In the genomic region with DNA sequence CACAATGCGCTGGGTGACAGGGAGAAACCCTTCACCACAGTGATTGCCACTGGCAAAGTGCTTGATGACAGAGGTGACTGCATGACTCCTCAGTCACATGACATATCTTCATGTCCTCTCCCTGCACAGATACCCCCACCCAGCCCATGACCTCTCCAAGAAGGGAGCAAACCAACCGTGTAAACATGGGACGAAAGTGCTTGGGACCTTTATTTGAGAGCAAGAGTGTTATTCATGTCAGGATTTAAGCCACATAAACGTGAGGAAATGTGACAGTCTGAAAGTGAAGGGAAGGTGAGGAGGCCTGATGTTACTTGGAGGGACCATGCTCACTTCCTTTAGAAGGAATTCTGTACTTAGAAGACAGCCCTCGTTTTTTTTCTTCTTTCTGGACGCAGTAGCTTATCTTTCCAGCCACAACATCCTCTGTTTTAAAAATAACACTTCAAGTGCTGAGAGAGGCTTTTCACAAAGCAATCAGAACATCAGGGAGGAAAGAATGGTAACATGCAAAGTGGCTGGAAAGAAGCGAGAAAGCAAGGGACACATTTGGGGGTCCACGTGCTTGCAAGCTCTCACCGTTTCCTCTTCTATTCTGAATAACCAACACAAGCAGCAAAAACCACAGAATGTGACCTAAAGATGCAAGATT, we compare ENCODE assay signal across 11 cellular contexts. TPM values are rescaled to one million over a fixed set of nuclear protein-coding genes. Genes with fewer than 3 reads are reported as not detected.
DNase-seq lines count a peak whose midpoint lies in the region; ATAC-seq and TF ChIP-seq lines count a peak whose summit lies in the region.
"Had no signal": no experiment of that assay in that cellular context is flagged by ENCODE, and none has a peak within 500 bp of the region (broad histone marks: within the 10 kb centered on the region; RNA-seq: fewer than 3 reads in every experiment).

No MANE protein-coding gene starts in this region.

- H3K36me3 Mint-ChIP-seq in HFFc6 (ENCODE audit: low read depth), result peaks cover 20% of the 10 kb centered on the region
- peaks cover 3 to 17% (median 16%) of the 10 kb centered on the region in 3 donors for H3K36me3 Mint-ChIP-seq in immature natural killer cell
- H3K36me3 Mint-ChIP-seq in stimulated activated effector memory CD8-positive, alpha-beta T cell treated with anti-CD3 and anti-CD28 coated beads, Interleukin-12 subunit alpha, Interleukin-12 subunit beta, amount 100 ng/mL, for 72 hours, result peaks cover 85% of the 10 kb centered on the region

- H3K4me1 Mint-ChIP-seq in HFFc6 (ENCODE audit: low read depth), result peaks cover 27% of the 10 kb centered on the region
- peaks cover 65 to 66% of the 10 kb centered on the region in 2 donors for H3K4me1 Mint-ChIP-seq in immature natural killer cell
- H3K4me1 Mint-ChIP-seq in stimulated activated effector memory CD8-positive, alpha-beta T cell treated with anti-CD3 and anti-CD28 coated beads, Interleukin-12 subunit alpha, Interleukin-12 subunit beta, amount 100 ng/mL, for 72 hours, result peaks cover 14% of the 10 kb centered on the region

- CTCF ChIA-PET in GM10248 (lab: Yijun Ruan, JAX), result interaction anchor here (1.3 to 1.8 kb wide), 2 partner anchors 12 to 18 kb away, joined by 5 to 6 read pairs; no protein-coding TSS in a partner anchor

- peak overlapping the region; percentile 89 for H3K27ac Mint-ChIP-seq in HFFc6
- peak overlapping the region; percentile 94 to 99 (median 96) for H3K27ac Mint-ChIP-seq in immature natural killer cell
- peak overlapping the region; percentile 87 for H3K27ac Mint-ChIP-seq in stimulated activated effector memory CD8-positive, alpha-beta T cell treated with anti-CD3 and anti-CD28 coated beads, Interleukin-12 subunit alpha, Interleukin-12 subunit beta, amount 100 ng/mL, for 72 hours
- H3K27ac Mint-ChIP-seq: progenitor cell of endocrine pancreas had no signal

- H3K27me3 Mint-ChIP-seq in HFFc6 (ENCODE audit: insufficient read depth), result no peaks in the 10 kb centered on the region
- peaks cover 5 to 7% (median 6%) of the 10 kb centered on the region in 3 donors for H3K27me3 Mint-ChIP-seq in immature natural killer cell (ENCODE audit: low read depth in 3 of 3)
- H3K27me3 Mint-ChIP-seq: progenitor cell of endocrine pancreas had no signal

- no peaks in the 10 kb centered on the region for H3K9me3 ChIP-seq in adipocyte (ENCODE audit: control insufficient read depth, low read length)

- H3K9ac ChIP-seq in adipocyte (ENCODE audit: low read length), result peak overlapping the region; percentile 43

- H3K36me3 ChIP-seq in adipocyte (ENCODE audit: control insufficient read depth, insufficient read depth, low read length, severe bottlenecking), result peaks cover 59% of the 10 kb centered on the region

- peak; percentile 61 for ATAC-seq in stimulated activated effector memory CD8-positive, alpha-beta T cell treated with anti-CD3 and anti-CD28 coated beads, Interleukin-12 subunit alpha, Interleukin-12 subunit beta, amount 100 ng/mL, for 72 hours
- ATAC-seq in HG03439 (IDR thresholded peaks at IDR 0.05; ENCODE audit: unreplicated experiment), result no peak

- DNase-seq in HFFc6 (no peak), adipocyte (ENCODE audit: low read depth) (no peak), immature natural killer cell (peak in 2 of 3 donors; percentile 21 to 37), ureter (ENCODE audit: low spot score) (no peak), NCI-H1694 (lab: John Stamatoyannopoulos, UW) (no peak), GM10248 (ENCODE audit: extremely low spot score) (no peak)
- no peak for DNase-seq in stimulated activated effector memory CD8-positive, alpha-beta T cell treated with anti-CD3 and anti-CD28 coated beads, Interleukin-12 subunit alpha, Interleukin-12 subunit beta, amount 100 ng/mL, for 72 hours (ENCODE audit: low spot score in 2 of 2)
- DNase-seq: activated CD4-positive, CD25-positive, alpha-beta regulatory T cell treated with anti-CD3 and anti-CD28 coated beads, Interleukin-2, amount 50 U/mL, for 72 hours; NCI-H1436 treated with DMSO at 0.1 percent for 48 hours had no signal

- H3K9me3 Mint-ChIP-seq in HFFc6 (no peaks in the 10 kb centered on the region), immature natural killer cell (no peaks in the 10 kb centered on the region)
- no peaks in the 10 kb centered on the region for H3K9me3 Mint-ChIP-seq in stimulated activated effector memory CD8-positive, alpha-beta T cell treated with anti-CD3 and anti-CD28 coated beads, Interleukin-12 subunit alpha, Interleukin-12 subunit beta, amount 100 ng/mL, for 72 hours

- peak overlapping the region; percentile 12 for H3K4me3 ChIP-seq in adipocyte (ENCODE audit: low read length)

- H3K4me1 ChIP-seq in adipocyte (ENCODE audit: control insufficient read depth, insufficient read depth, low read length), result peaks cover 33% of the 10 kb centered on the region

- POLR2A ChIA-PET in GM10248 (lab: Yijun Ruan, JAX), result no interaction called here

- no peaks in the 10 kb centered on the region for H3K27me3 ChIP-seq in adipocyte (replicated peaks; ENCODE audit: control insufficient read depth, insufficient read depth, low read length)

- H3K4me3 Mint-ChIP-seq in HFFc6 (peak overlapping the region; percentile 53), immature natural killer cell (peak overlapping the region; percentile 71 to 81 (median 75))
- no peak overlapping the region for H3K4me3 Mint-ChIP-seq in stimulated activated effector memory CD8-positive, alpha-beta T cell treated with anti-CD3 and anti-CD28 coated beads, Interleukin-12 subunit alpha, Interleukin-12 subunit beta, amount 100 ng/mL, for 72 hours

- no peak for TF ChIP-seq CTCF in HFFc6 (IDR thresholded peaks at IDR 0.05)
- TF ChIP-seq CTCF in GM10248 (IDR thresholded peaks at IDR 0.05; ENCODE audit: control extremely low read depth, extremely low read depth, low read depth, missing control alignments), result no peak

RNA-seq across cellular contexts. Expression of gene EPS15L1, which starts 35.6 kb away (rescaled TPM):
- total RNA-seq in HFFc6 (2021; fragmentation: NEBNext Ultra II Directional; extraction: Animal tissue kit (Norgen Biotek cat#: 25700)), result 10 to 100 TPM; 27.3 to 29.6 (median 28.4) TPM
- polyA plus RNA-seq in immature natural killer cell, result 10 to 100 TPM; 14.5 to 28.8 (median 16.4) TPM
- total RNA-seq in ureter, result 51.9 TPM

RNA-seq across cellular contexts. Expression of gene CALR3, which starts 59.8 kb away (rescaled TPM):
- total RNA-seq in HFFc6 (2021; fragmentation: NEBNext Ultra II Directional; extraction: Animal tissue kit (Norgen Biotek cat#: 25700)), result not detected
- polyA plus RNA-seq in immature natural killer cell, result under 1 TPM in 1 of 3 donors, not detected in 2; 0.25 TPM
- total RNA-seq in ureter, result not detected
- total RNA-seq: progenitor cell of endocrine pancreas had no signal

Comparison
In these comparisons a context has a peak if more than half of its experiments do, and no peak if none do; other contexts are left out.
1. DNase-seq: peak in immature natural killer cell (2 of 3); none in HFFc6 (single experiment), adipocyte (single experiment), stimulated activated effector memory CD8-positive, alpha-beta T cell treated with anti-CD3 and anti-CD28 coated beads, Interleukin-12 subunit alpha, Interleukin-12 subunit beta, amount 100 ng/mL, for 72 hours (0 of 2), ureter (single experiment), NCI-H1694 (single experiment) and GM10248 (single experiment).
2. Peak in every context shown above with its lines, with median percentiles within 50 percentile points of each other: H3K27ac Mint-ChIP-seq.